In the genomic region with DNA sequence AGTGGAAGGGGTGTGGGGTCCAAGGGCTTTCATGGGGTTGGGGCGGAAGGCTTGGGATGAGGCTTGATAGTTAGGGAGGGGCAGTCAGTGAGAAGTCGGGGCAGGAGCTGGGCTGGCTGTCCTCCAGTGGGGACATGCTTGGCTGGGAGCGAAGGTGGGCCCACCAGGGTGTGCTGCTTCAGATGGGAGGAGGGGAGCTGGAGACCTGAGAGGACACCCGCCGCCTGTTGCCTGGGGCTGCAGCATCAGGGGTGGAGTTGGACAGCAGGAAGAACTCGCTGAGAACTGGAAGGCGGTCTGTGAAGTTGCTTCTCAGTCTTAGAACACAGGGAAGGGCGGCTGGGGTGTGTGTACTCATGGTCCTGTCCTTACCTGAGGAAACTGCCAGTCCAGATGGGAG, we compare ENCODE assay signal across 23 cellular contexts. TPM values are rescaled to one million over a fixed set of nuclear protein-coding genes. Genes with fewer than 3 reads are reported as not detected.
A peak's percentile ranks its signal among the peaks of the same experiment; 100 is the strongest.
DNase-seq lines count a peak whose midpoint lies in the region; TF ChIP-seq lines count a peak whose summit lies in the region.
"Had no signal": no experiment of that assay in that cellular context is flagged by ENCODE, and none has a peak within 500 bp of the region (broad histone marks: within the 10 kb centered on the region; RNA-seq: fewer than 3 reads in every experiment).

No MANE protein-coding gene starts in this region.

- H3K36me3 Mint-ChIP-seq in Caco-2 (ENCODE audit: insufficient read depth, unreplicated experiment) = no peaks in the 10 kb centered on the region

- H4K20me1 ChIP-seq in osteoblast (ENCODE audit: insufficient read depth, low read length) = no peaks in the 10 kb centered on the region

- H3K4me3 ChIP-seq in Caco-2 (ENCODE audit: low read depth, low read length) (no peak overlapping the region), coronary artery (no peak overlapping the region), osteoblast (ENCODE audit: insufficient read depth, low read length) (no peak overlapping the region), tibial artery (no peak overlapping the region)
- H3K4me3 ChIP-seq: A549, GM23248, Peyer's patch, SJCRH30 had no signal

- peak; percentile 6 for DNase-seq in 8988T
- DNase-seq in Caco-2 = no peak
- DNase-seq in coronary artery (ENCODE audit: low spot score) = peak; percentile 61
- peak; percentile 38 for DNase-seq in osteoblast (ENCODE audit: insufficient read length, low spot score, missing footprints)
- DNase-seq in stimulated activated CD8-positive, alpha-beta memory T cell treated with anti-CD3 and anti-CD28 coated beads, Interleukin-4, amount 100 ng/mL, for 48 hours = no peak
- DNase-seq in tibial artery = no peak
- DNase-seq in hypothalamus (lab: John Stamatoyannopoulos, UW) = no peak
- DNase-seq: BE2C; CD4-positive, CD25-positive, alpha-beta regulatory T cell; DND-41; GM23248; HCEC 1CT; NCI-H1694 treated with DMSO at 0.1 percent for 48 hours; NCI-H2081 treated with DMSO at 0.1 percent for 48 hours; NCI-H2171 treated with DMSO at 0.1 percent for 48 hours; NCI-H524 treated with DMSO at 0.1 percent for 48 hours; Peyer's patch; SJCRH30 had no signal

- H2AFZ ChIP-seq in osteoblast (ENCODE audit: low read length) = no peak overlapping the region
- H2AFZ ChIP-seq: GM23248 had no signal

- BruUV-seq in Caco-2 (replicated peaks; lab: Mats Ljungman, UMichigan) = no TSS peak

- H3K9me3 ChIP-seq in Caco-2 = no peaks in the 10 kb centered on the region
- no peaks in the 10 kb centered on the region for H3K9me3 ChIP-seq in osteoblast (ENCODE audit: low read depth, low read length)
- no peaks in the 10 kb centered on the region for H3K9me3 ChIP-seq in tibial artery
- H3K9me3 ChIP-seq: A549, BE2C, Peyer's patch, SJCRH30 had no signal

- H3K9me3 Mint-ChIP-seq in Caco-2 (ENCODE audit: unreplicated experiment) = no peaks in the 10 kb centered on the region
- H3K9me3 Mint-ChIP-seq: CD4-positive, CD25-positive, alpha-beta regulatory T cell; IgD-negative memory B cell had no signal

- no peaks in the 10 kb centered on the region for H3K4me1 Mint-ChIP-seq in Caco-2 (ENCODE audit: low read depth, unreplicated experiment)

- POLR2A ChIA-PET in Caco-2 (lab: Charles Lee) = no interaction called here

- H3K27me3 ChIP-seq in Caco-2 (replicated peaks; ENCODE audit: control insufficient read depth, insufficient read depth, low read length) = no peaks in the 10 kb centered on the region
- peaks cover 44% of the 10 kb centered on the region for H3K27me3 ChIP-seq in osteoblast (ENCODE audit: insufficient read depth, low read length)
- peaks cover 0 to 29% of the 10 kb centered on the region in 2 donors for H3K27me3 ChIP-seq in tibial artery
- H3K27me3 ChIP-seq: BE2C, Peyer's patch, SJCRH30 had no signal

- H3K27ac Mint-ChIP-seq in Caco-2 (ENCODE audit: unreplicated experiment) = peak overlapping the region; percentile 18
- H3K27ac Mint-ChIP-seq: IgD-negative memory B cell had no signal

- H3K4me3 Mint-ChIP-seq in Caco-2 (ENCODE audit: unreplicated experiment) = no peak overlapping the region
- H3K4me3 Mint-ChIP-seq: CD4-positive, CD25-positive, alpha-beta regulatory T cell; IgD-negative memory B cell had no signal

- intact Hi-C loops in Caco-2 (cut with micrococcal nuclease; ENCODE audit: unreplicated experiment) = loop anchor here (5.0 kb wide), 1 partner anchor 50 kb away; no protein-coding TSS in a partner anchor
- intact Hi-C loops in tibial artery (cut with DNase I; ENCODE audit: low total_unique reads) = no loop called here

- no peak overlapping the region for H3K4me2 ChIP-seq in osteoblast (ENCODE audit: insufficient read depth, low read length)
- H3K4me2 ChIP-seq: A549 had no signal

- no peak for TF ChIP-seq CTCF in Caco-2 (IDR thresholded peaks at IDR 0.05; ENCODE audit: insufficient read depth in 1 of 2, low read depth in 1 of 2, low read length in 1 of 2, severe bottlenecking in 1 of 2, unreplicated experiment in 1 of 2)
- no peak for TF ChIP-seq CTCF in coronary artery (IDR thresholded peaks at IDR 0.05)
- TF ChIP-seq CTCF in osteoblast (IDR thresholded peaks at IDR 0.05; ENCODE audit: extremely low read depth, low read depth, low read length) = no peak
- no peak for TF ChIP-seq CTCF in tibial artery (IDR thresholded peaks at IDR 0.05)

- H3K27ac ChIP-seq in coronary artery = no peak overlapping the region
- no peak overlapping the region for H3K27ac ChIP-seq in osteoblast (ENCODE audit: low read depth, low read length)
- H3K27ac ChIP-seq in tibial artery = no peak overlapping the region
- H3K27ac ChIP-seq: A549, GM23248, Peyer's patch, SJCRH30 had no signal

- no peaks in the 10 kb centered on the region for H3K79me2 ChIP-seq in osteoblast (ENCODE audit: insufficient read depth, low read length)

- H3K36me3 ChIP-seq in Caco-2 (ENCODE audit: control insufficient read depth, insufficient read depth, low read length) = no peaks in the 10 kb centered on the region
- H3K36me3 ChIP-seq in osteoblast (ENCODE audit: insufficient read depth, low read length) = no peaks in the 10 kb centered on the region
- no peaks in the 10 kb centered on the region for H3K36me3 ChIP-seq in tibial artery
- H3K36me3 ChIP-seq: BE2C, Peyer's patch, SJCRH30 had no signal

- H3K4me1 ChIP-seq in Caco-2 (no peaks in the 10 kb centered on the region), osteoblast (ENCODE audit: insufficient read depth, low read length) (no peaks in the 10 kb centered on the region), tibial artery (peaks cover 0 to 9% (median 3%) of the 10 kb centered on the region in 4 donors)
- H3K4me1 ChIP-seq: A549, Peyer's patch had no signal

- CTCF ChIA-PET in Caco-2 (lab: Charles Lee) = interaction anchor here (0.8 kb wide), 1 partner anchor 12 kb away, joined by 3 read pairs; a partner anchor contains a TSS

- H3K27me3 Mint-ChIP-seq in Caco-2 (ENCODE audit: insufficient read depth, unreplicated experiment) = no peaks in the 10 kb centered on the region
- H3K27me3 Mint-ChIP-seq: CD4-positive, CD25-positive, alpha-beta regulatory T cell had no signal

RNA-seq across cellular contexts. Expression of a gene that starts 1.6 kb away (rescaled TPM):
- not detected in 2 replicates for total RNA-seq in Caco-2 (2022)
- not detected in 2 replicates for total RNA-seq in osteoblast
- total RNA-seq: CD4-positive, CD25-positive, alpha-beta regulatory T cell; G401; GM23248; M059J; OCI-LY7; Peyer's patch had no signal

RNA-seq across cellular contexts. Expression of a gene that starts 12.3 kb away (rescaled TPM):
- total RNA-seq in Caco-2 (2022) (0.23 and 0.60 TPM in 2 replicates), osteoblast (not detected in 2 replicates)
- total RNA-seq: G401, GM23248, M059J, OCI-LY7, SJCRH30 had no signal

RNA-seq across cellular contexts. Expression of a gene that starts 20.3 kb away (rescaled TPM):
- total RNA-seq in Caco-2 (2022) (not detected in 2 replicates), osteoblast (not detected in 2 replicates)
- total RNA-seq: G401, GM23248, M059J, OCI-LY7, SJCRH30 had no signal

RNA-seq across cellular contexts. Expression of a gene that starts 46.7 kb away (rescaled TPM):
- total RNA-seq in Caco-2 (2022) = not detected in 2 replicates
- not detected in 2 replicates for total RNA-seq in osteoblast
- total RNA-seq: G401, GM23248, M059J, OCI-LY7, SJCRH30 had no signal

RNA-seq across cellular contexts. Expression of a gene that starts 57.4 kb away (rescaled TPM):
- total RNA-seq in Caco-2 (2022) = 7.1 and 9.5 TPM in 2 replicates
- 9.8 and 13.8 TPM in 2 replicates for total RNA-seq in osteoblast
- total RNA-seq: G401 had no signal

Comparison
In these comparisons a context has a peak if more than half of its experiments do, and no peak if none do; other contexts are left out.
1. DNase-seq: peak in 8988T (single experiment), coronary artery (single experiment) and osteoblast (single experiment); none in Caco-2 (0 of 2), stimulated activated CD8-positive, alpha-beta memory T cell treated with anti-CD3 and anti-CD28 coated beads, Interleukin-4, amount 100 ng/mL, for 48 hours (single experiment), tibial artery (0 of 2) and hypothalamus (0 of 51).